In the genomic region with DNA sequence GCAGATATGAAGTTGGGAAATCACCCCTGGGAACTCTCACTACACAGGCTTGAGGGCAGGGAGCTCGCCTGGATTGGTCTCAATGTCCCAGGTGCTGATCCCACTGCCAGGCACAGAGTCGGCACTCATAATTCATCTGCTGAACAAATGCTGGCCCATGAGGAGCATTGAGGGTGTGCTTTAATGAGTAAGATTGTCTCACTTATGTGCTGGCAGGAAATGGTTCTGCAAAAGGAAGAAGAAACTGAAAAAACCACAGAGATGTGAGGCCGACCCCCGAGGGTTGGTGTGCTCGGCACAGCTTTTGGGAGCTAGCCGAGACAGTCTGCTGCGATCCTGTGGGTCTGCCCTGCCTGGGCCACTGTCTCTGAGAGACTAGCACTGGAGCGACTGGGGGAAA, we compare ENCODE assay signal across 8 cellular contexts.
DNase-seq lines count a peak whose midpoint lies in the region.

No MANE protein-coding gene starts in this region.

- H3K36me3 ChIP-seq in KOPT-K1 (ENCODE audit: insufficient read depth, low read length) = no peaks in the 10 kb centered on the region

- no peaks in the 10 kb centered on the region for H3K9me3 ChIP-seq in KOPT-K1 (ENCODE audit: insufficient read depth, low read length, poor library complexity, severe bottlenecking)

- DNase-seq in activated T-cell treated with anti-CD3 and anti-CD28 coated beads, Interleukin-2, amount 50 U/mL, for 1 hour = peak; percentile 59
- DNase-seq in activated T-cell treated with anti-CD3 and anti-CD28 coated beads for 4 hours (no peak), NCI-H69 (lab: John Stamatoyannopoulos, UW) (no peak), NCI-H345 treated with DMSO at 0.1 percent for 48 hours (lab: John Stamatoyannopoulos, UW; ENCODE audit: unreplicated experiment) (no peak), NCI-H1417 treated with DMSO at 0.1 percent for 48 hours (lab: John Stamatoyannopoulos, UW) (no peak)
- DNase-seq in activated gamma-delta T cell treated with anti-CD3 and anti-CD28 coated beads, Interleukin-2, amount 50 U/mL, for 16 hours (ENCODE audit: low read depth) = peak; percentile 55
- DNase-seq in stimulated activated CD8-positive, alpha-beta memory T cell treated with anti-CD3 and anti-CD28 coated beads, Interleukin-12 subunit alpha, Interleukin-12 subunit beta, amount 100 ng/mL, for 4 hours (ENCODE audit: low read depth) = peak; percentile 41

- peak overlapping the region; percentile 80 for H3K27ac ChIP-seq in KOPT-K1 (ENCODE audit: low read depth, low read length, poor library complexity, severe bottlenecking)

Comparison
In these comparisons a context has a peak if more than half of its experiments do, and no peak if none do; other contexts are left out.
1. DNase-seq: peak in activated T-cell treated with anti-CD3 and anti-CD28 coated beads, Interleukin-2, amount 50 U/mL, for 1 hour (single experiment), activated gamma-delta T cell treated with anti-CD3 and anti-CD28 coated beads, Interleukin-2, amount 50 U/mL, for 16 hours (single experiment) and stimulated activated CD8-positive, alpha-beta memory T cell treated with anti-CD3 and anti-CD28 coated beads, Interleukin-12 subunit alpha, Interleukin-12 subunit beta, amount 100 ng/mL, for 4 hours (single experiment); none in activated T-cell treated with anti-CD3 and anti-CD28 coated beads for 4 hours (single experiment), NCI-H69 (single experiment), NCI-H345 treated with DMSO at 0.1 percent for 48 hours (single experiment) and NCI-H1417 treated with DMSO at 0.1 percent for 48 hours (single experiment).